Comparison of ENCODE assay signal across 24 cellular contexts in the genomic region with DNA sequence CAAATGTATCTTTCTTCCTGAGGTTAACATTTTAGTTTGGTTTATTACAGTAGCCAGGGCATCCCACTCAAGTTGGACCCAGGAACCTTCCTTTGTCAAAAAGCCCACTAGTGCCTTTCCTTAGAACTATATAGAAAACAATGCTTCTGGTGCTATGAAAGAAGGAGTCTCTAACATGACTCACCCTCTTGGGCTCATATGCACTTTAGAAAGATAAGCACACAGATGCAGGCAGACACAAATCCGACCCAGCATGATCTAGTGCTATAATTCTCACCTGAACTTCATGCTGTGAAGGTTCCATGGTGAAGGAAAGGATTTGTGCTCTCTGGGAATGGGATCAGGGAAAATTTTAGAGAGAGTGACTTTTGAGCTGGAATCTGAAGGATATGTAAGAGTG.
DNase-seq lines count a peak whose midpoint lies in the region; ATAC-seq, FAIRE-seq and TF ChIP-seq lines count a peak whose summit lies in the region.
"Had no signal": no experiment of that assay in that cellular context is flagged by ENCODE, and none has a peak within 500 bp of the region (broad histone marks: within the 10 kb centered on the region; RNA-seq: fewer than 3 reads in every experiment).

No MANE protein-coding gene starts in this region.

- H3K36me3 ChIP-seq in ACC112 (ENCODE audit: insufficient read depth, low read length) (no peaks in the 10 kb centered on the region), bronchial epithelial cell (ENCODE audit: control insufficient read depth, insufficient read depth, low read length) (no peaks in the 10 kb centered on the region), hepatocyte (replicated peaks; ENCODE audit: insufficient read depth, low read depth) (no peaks in the 10 kb centered on the region)
- H3K36me3 ChIP-seq: BLaER1, esophagus squamous epithelium, heart left ventricle, left lung, right lobe of liver, stomach had no signal

- DNase-seq in NCI-H69 (lab: John Stamatoyannopoulos, UW) (peak; percentile 31), bronchial epithelial cell (ENCODE audit: low read depth) (peak; percentile 44), hepatocyte (ENCODE audit: low spot score) (peak; percentile 27), DMS 273 treated with DMSO at 0.1 percent for 48 hours (lab: John Stamatoyannopoulos, UW) (no peak)
- DNase-seq: ACHN; activated CD4-positive, alpha-beta T cell treated with anti-CD3 and anti-CD28 coated beads for 36 hours; activated naive CD4-positive, alpha-beta T cell treated with anti-CD3 and anti-CD28 coated beads, Interleukin-2, amount 10 ng/mL, durations not matched to agents 7 days and 5 days; effector memory CD4-positive, alpha-beta T cell; esophagus squamous epithelium; GOT3; heart left ventricle; left lung; NCI-H774; right lobe of liver; stimulated activated CD4-positive, alpha-beta T cell treated with anti-CD3 and anti-CD28 coated beads, Interleukin-15, amount 100 ng/mL, for 24 hours; stomach; T-cell had no signal

- no peaks in the 10 kb centered on the region for H3K9me2 ChIP-seq in hepatocyte (replicated peaks; ENCODE audit: insufficient read depth)

- H3K4me3 ChIP-seq in ACC112 (ENCODE audit: low read depth, low read length) (peak overlapping the region; percentile 21; the same call in 1 of the 2 replicates), bronchial epithelial cell (ENCODE audit: low read depth, low read length) (no peak overlapping the region), hepatocyte (no peak overlapping the region)
- H3K4me3 ChIP-seq: BLaER1, esophagus squamous epithelium, heart left ventricle, left lung, right lobe of liver, stomach had no signal

- H3K27ac ChIP-seq in ACC112 (ENCODE audit: low read depth, low read length) (peak overlapping the region; percentile 13; the same call in 1 of the 2 replicates), hepatocyte (no peak overlapping the region)
- H3K27ac ChIP-seq: BLaER1, esophagus squamous epithelium, heart left ventricle, left lung, parathyroid adenoma, right lobe of liver, stomach had no signal

- H3K4me2 ChIP-seq in hepatocyte: no peak overlapping the region
- H3K4me2 ChIP-seq: BLaER1 had no signal

- TF ChIP-seq CTCF in bronchial epithelial cell (IDR thresholded peaks at IDR 0.05; ENCODE audit: insufficient read depth, low read length, severe bottlenecking) (no peak), hepatocyte (IDR thresholded peaks at IDR 0.05; ENCODE audit: poor library complexity) (no peak)

- ATAC-seq in GM18498 (IDR thresholded peaks at IDR 0.05; ENCODE audit: unreplicated experiment) (no peak), HG02884 (IDR thresholded peaks at IDR 0.05; ENCODE audit: unreplicated experiment) (no peak), HG03175 (IDR thresholded peaks at IDR 0.05; ENCODE audit: unreplicated experiment) (no peak)
- ATAC-seq: activated CD4-positive, alpha-beta T cell treated with anti-CD3 and anti-CD28 coated beads for 36 hours; heart left ventricle; left lung; right lobe of liver; Right ventricle myocardium inferior; T-cell had no signal

- no peak for FAIRE-seq in bronchial epithelial cell (lab: Jason Lieb, UNC)

- H2AFZ ChIP-seq in ACC112 (ENCODE audit: low read length, unreplicated experiment): peak overlapping the region; percentile 94
- H2AFZ ChIP-seq in hepatocyte: no peak overlapping the region
- H2AFZ ChIP-seq: parathyroid adenoma had no signal

- no peaks in the 10 kb centered on the region for H3K9me3 ChIP-seq in hepatocyte (ENCODE audit: low read depth)
- H3K9me3 ChIP-seq: BLaER1, esophagus squamous epithelium, heart left ventricle, left lung, right lobe of liver, stomach had no signal

- H3K79me2 ChIP-seq in ACC112 (ENCODE audit: control insufficient read depth, insufficient read depth, low read length, unreplicated experiment) (no peaks in the 10 kb centered on the region), hepatocyte (no peaks in the 10 kb centered on the region)
- H3K79me2 ChIP-seq: parathyroid adenoma had no signal

- peaks cover 36% of the 10 kb centered on the region for H3K4me1 ChIP-seq in ACC112 (ENCODE audit: control insufficient read depth, insufficient read depth, low read length, unreplicated experiment)
- peaks cover 4% of the 10 kb centered on the region for H3K4me1 ChIP-seq in hepatocyte (ENCODE audit: insufficient read depth)
- H3K4me1 ChIP-seq: left lung, parathyroid adenoma had no signal

- WGBS in hepatocyte (ENCODE audit: low lambda C conversion rate, missing lambda C conversion rate): 29% methylated on average over 1 of the region's 1 CpG

- H3K27me3 ChIP-seq in ACC112 (ENCODE audit: insufficient read depth, low read length) (no peaks in the 10 kb centered on the region), bronchial epithelial cell (ENCODE audit: control insufficient read depth, insufficient read depth, low read length) (no peaks in the 10 kb centered on the region), hepatocyte (no peaks in the 10 kb centered on the region)
- H3K27me3 ChIP-seq: BLaER1, esophagus squamous epithelium, heart left ventricle, left lung, right lobe of liver, stomach had no signal

- H4K20me1 ChIP-seq in hepatocyte (ENCODE audit: insufficient read depth, poor library complexity, severe bottlenecking): no peaks in the 10 kb centered on the region
- H4K20me1 ChIP-seq: BLaER1 had no signal
